Comparison of ENCODE assay signal across 1 cellular context in the genomic region with DNA sequence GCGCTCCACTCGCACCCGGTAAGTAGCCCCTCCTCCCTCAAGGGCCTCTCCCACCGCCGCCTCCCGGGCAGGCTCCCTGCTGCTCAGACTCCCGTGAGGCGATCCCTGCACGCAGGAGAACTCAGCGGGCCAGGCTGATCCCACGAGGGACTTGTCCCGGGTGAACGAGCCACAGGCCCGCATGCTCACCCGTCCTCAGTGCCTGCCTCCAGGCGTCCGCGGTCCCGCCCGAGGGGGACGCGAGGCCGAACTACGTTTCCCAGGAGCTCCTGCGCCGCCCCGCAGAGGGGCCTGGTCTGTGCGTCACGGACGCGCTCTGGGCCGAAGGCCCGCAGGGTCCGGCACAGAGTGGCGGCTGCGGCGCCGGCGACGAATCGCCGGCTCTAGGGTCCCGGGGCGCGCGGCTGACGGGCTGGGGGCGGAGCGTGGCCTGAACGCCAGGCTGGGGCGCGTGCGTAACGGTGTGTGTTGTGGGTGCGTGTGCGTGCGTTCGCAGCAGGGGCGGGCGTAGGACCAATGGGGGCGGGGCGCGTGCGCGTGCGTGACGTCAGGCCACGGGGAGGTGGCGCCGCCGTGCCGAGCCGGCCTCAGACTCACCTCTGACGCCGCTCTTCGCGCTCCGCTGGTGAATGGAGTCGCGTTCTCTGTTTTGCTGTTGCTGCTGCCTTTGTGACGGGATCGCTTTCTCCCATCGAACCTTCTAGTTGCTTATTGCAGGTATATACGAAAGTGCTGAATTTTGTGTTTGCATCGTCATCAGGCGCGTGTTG.
TF ChIP-seq lines count a peak whose summit lies in the region.

ZNF10 (plus strand) TSS at position 590 of the 770 bp plus-strand sequence. CDS start 13,866 bp downstream, outside the sequence.
ZNF891 (minus strand) TSS at position 237 of the 770 bp plus-strand sequence. CDS start 8,356 bp downstream, outside the sequence.

TF ChIP-seq in K562, 482 proteins besides CTCF, POLR2A, EP300 and RAD21 (continued from another document and continues in another):
- TF ChIP-seq BRD4 (IDR thresholded peaks at IDR 0.05) (no peak), HSF4 (CRISPR knock-in tag; IDR thresholded peaks at IDR 0.05; ENCODE audit: borderline replicate concordance) (no peak), SRF (CRISPR knock-in tag; IDR thresholded peaks at IDR 0.05) (peak in 1 of 2 experiments; percentile 35; a peak in 1 of 4 replicates), MYC (IDR thresholded peaks at IDR 0.05; ENCODE audit: low read depth, low read length) (peak; percentile 54), MYC (CRISPR knock-in tag; IDR thresholded peaks at IDR 0.05; ENCODE audit: borderline replicate concordance, low read depth) (no peak), ZNF3 (CRISPR knock-in tag; IDR thresholded peaks at IDR 0.05) (no peak), PCBP1 (IDR thresholded peaks at IDR 0.05; ENCODE audit: low read depth, low read length, poor library complexity, severe bottlenecking) (no peak), FOS (IDR thresholded peaks at IDR 0.05; ENCODE audit: extremely low read depth, insufficient read length) (no peak), EHMT2 (IDR thresholded peaks at IDR 0.05) (no peak), MXI1 (IDR thresholded peaks at IDR 0.05; ENCODE audit: low read depth, low read length) (no peak), CAMTA2 (CRISPR knock-in tag; conservative IDR thresholded peaks at IDR 0.05) (no peak), MBD2 (IDR thresholded peaks at IDR 0.05; ENCODE audit: borderline replicate concordance, low read depth) (no peak), DNMT1 (IDR thresholded peaks at IDR 0.05) (no peak), POLR2AphosphoS2 (IDR thresholded peaks at IDR 0.05; ENCODE audit: low read length) (no peak), ARID2 (IDR thresholded peaks at IDR 0.05) (no peak), ZFX (CRISPR knock-in tag; IDR thresholded peaks at IDR 0.05) (peak; percentile 97), ZBTB33 (CRISPR knock-in tag; IDR thresholded peaks at IDR 0.05) (peak; percentile 65), HLTF (IDR thresholded peaks at IDR 0.05) (peak; percentile 18; the same call in 1 of the 2 replicates), ARHGAP35 (IDR thresholded peaks at IDR 0.05; ENCODE audit: partially characterized antibody) (no peak), PTTG1 (tag; IDR thresholded peaks at IDR 0.05; ENCODE audit: low read depth) (no peak), TBP (optimal IDR thresholded peaks at IDR 0.05; ENCODE audit: low read depth, low read length) (peak; percentile 92), CHD1 (IDR thresholded peaks at IDR 0.05; ENCODE audit: low read length) (no peak), KAT2B (IDR thresholded peaks at IDR 0.05; ENCODE audit: low read depth, low read length) (no peak), NCOA2 (IDR thresholded peaks at IDR 0.05; ENCODE audit: partially characterized antibody in 2 of 2) (no peak), ATF7 (IDR thresholded peaks at IDR 0.05) (peak; percentile 94), HOXB6 (CRISPR knock-in tag; IDR thresholded peaks at IDR 0.05; ENCODE audit: borderline replicate concordance) (no peak), SMARCB1 (IDR thresholded peaks at IDR 0.05; ENCODE audit: insufficient read length, low read depth) (no peak), ZNF408 (CRISPR knock-in tag; IDR thresholded peaks at IDR 0.05; ENCODE audit: low read depth) (no peak), GABPB2 (CRISPR knock-in tag; conservative IDR thresholded peaks at IDR 0.05) (no peak), BRD9 (IDR thresholded peaks at IDR 0.05; ENCODE audit: low read depth, partially characterized antibody) (no peak), RHOXF2B (CRISPR knock-in tag; conservative IDR thresholded peaks at IDR 0.05) (no peak), KDM1A (IDR thresholded peaks at IDR 0.05) (no peak), NCOA1 (IDR thresholded peaks at IDR 0.05; ENCODE audit: low read depth) (peak; percentile 83), ZNF124 (CRISPR knock-in tag; IDR thresholded peaks at IDR 0.05) (no peak), ZNF212 (CRISPR knock-in tag; IDR thresholded peaks at IDR 0.05) (no peak), HMG20B (CRISPR knock-in tag; IDR thresholded peaks at IDR 0.05) (no peak), ZNF584 (CRISPR knock-in tag; IDR thresholded peaks at IDR 0.05; ENCODE audit: low read depth) (no peak)
- TF ChIP-seq, protein P1, sequence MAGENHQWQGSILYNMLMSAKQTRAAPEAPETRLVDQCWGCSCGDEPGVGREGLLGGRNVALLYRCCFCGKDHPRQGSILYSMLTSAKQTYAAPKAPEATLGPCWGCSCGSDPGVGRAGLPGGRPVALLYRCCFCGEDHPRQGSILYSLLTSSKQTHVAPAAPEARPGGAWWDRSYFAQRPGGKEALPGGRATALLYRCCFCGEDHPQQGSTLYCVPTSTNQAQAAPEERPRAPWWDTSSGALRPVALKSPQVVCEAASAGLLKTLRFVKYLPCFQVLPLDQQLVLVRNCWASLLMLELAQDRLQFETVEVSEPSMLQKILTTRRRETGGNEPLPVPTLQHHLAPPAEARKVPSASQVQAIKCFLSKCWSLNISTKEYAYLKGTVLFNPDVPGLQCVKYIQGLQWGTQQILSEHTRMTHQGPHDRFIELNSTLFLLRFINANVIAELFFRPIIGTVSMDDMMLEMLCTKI (IDR thresholded peaks at IDR 0.05; ENCODE audit: partially characterized antibody), result no peak
- TF ChIP-seq, protein P2, sequence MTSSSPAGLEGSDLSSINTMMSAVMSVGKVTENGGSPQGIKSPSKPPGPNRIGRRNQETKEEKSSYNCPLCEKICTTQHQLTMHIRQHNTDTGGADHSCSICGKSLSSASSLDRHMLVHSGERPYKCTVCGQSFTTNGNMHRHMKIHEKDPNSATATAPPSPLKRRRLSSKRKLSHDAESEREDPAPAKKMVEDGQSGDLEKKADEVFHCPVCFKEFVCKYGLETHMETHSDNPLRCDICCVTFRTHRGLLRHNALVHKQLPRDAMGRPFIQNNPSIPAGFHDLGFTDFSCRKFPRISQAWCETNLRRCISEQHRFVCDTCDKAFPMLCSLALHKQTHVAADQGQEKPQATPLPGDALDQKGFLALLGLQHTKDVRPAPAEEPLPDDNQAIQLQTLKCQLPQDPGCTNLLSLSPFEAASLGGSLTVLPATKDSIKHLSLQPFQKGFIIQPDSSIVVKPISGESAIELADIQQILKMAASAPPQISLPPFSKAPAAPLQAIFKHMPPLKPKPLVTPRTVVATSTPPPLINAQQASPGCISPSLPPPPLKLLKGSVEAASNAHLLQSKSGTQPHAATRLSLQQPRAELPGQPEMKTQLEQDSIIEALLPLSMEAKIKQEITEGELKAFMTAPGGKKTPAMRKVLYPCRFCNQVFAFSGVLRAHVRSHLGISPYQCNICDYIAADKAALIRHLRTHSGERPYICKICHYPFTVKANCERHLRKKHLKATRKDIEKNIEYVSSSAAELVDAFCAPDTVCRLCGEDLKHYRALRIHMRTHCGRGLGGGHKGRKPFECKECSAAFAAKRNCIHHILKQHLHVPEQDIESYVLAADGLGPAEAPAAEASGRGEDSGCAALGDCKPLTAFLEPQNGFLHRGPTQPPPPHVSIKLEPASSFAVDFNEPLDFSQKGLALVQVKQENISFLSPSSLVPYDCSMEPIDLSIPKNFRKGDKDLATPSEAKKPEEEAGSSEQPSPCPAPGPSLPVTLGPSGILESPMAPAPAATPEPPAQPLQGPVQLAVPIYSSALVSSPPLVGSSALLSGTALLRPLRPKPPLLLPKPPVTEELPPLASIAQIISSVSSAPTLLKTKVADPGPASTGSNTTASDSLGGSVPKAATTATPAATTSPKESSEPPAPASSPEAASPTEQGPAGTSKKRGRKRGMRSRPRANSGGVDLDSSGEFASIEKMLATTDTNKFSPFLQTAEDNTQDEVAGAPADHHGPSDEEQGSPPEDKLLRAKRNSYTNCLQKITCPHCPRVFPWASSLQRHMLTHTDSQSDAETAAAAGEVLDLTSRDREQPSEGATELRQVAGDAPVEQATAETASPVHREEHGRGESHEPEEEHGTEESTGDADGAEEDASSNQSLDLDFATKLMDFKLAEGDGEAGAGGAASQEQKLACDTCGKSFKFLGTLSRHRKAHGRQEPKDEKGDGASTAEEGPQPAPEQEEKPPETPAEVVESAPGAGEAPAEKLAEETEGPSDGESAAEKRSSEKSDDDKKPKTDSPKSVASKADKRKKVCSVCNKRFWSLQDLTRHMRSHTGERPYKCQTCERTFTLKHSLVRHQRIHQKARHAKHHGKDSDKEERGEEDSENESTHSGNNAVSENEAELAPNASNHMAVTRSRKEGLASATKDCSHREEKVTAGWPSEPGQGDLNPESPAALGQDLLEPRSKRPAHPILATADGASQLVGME (CRISPR knock-in tag; IDR thresholded peaks at IDR 0.05), result peak; percentile 81; the same call in 1 of the 2 replicates
- TF ChIP-seq, protein P3, sequence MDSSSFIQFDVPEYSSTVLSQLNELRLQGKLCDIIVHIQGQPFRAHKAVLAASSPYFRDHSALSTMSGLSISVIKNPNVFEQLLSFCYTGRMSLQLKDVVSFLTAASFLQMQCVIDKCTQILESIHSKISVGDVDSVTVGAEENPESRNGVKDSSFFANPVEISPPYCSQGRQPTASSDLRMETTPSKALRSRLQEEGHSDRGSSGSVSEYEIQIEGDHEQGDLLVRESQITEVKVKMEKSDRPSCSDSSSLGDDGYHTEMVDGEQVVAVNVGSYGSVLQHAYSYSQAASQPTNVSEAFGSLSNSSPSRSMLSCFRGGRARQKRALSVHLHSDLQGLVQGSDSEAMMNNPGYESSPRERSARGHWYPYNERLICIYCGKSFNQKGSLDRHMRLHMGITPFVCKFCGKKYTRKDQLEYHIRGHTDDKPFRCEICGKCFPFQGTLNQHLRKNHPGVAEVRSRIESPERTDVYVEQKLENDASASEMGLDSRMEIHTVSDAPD (CRISPR knock-in tag; IDR thresholded peaks at IDR 0.05), result no peak
- TF ChIP-seq, protein P4, sequence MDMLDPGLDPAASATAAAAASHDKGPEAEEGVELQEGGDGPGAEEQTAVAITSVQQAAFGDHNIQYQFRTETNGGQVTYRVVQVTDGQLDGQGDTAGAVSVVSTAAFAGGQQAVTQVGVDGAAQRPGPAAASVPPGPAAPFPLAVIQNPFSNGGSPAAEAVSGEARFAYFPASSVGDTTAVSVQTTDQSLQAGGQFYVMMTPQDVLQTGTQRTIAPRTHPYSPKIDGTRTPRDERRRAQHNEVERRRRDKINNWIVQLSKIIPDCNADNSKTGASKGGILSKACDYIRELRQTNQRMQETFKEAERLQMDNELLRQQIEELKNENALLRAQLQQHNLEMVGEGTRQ (CRISPR knock-in tag; IDR thresholded peaks at IDR 0.05), result peak; percentile 48; the same call in 1 of the 2 replicates
- TF ChIP-seq, protein P5, sequence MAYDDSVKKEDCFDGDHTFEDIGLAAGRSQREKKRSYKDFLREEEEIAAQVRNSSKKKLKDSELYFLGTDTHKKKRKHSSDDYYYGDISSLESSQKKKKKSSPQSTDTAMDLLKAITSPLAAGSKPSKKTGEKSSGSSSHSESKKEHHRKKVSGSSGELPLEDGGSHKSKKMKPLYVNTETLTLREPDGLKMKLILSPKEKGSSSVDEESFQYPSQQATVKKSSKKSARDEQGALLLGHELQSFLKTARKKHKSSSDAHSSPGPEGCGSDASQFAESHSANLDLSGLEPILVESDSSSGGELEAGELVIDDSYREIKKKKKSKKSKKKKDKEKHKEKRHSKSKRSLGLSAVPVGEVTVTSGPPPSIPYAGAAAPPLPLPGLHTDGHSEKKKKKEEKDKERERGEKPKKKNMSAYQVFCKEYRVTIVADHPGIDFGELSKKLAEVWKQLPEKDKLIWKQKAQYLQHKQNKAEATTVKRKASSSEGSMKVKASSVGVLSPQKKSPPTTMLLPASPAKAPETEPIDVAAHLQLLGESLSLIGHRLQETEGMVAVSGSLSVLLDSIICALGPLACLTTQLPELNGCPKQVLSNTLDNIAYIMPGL (CRISPR knock-in tag; IDR thresholded peaks at IDR 0.05), result no peak
- TF ChIP-seq, protein P6, sequence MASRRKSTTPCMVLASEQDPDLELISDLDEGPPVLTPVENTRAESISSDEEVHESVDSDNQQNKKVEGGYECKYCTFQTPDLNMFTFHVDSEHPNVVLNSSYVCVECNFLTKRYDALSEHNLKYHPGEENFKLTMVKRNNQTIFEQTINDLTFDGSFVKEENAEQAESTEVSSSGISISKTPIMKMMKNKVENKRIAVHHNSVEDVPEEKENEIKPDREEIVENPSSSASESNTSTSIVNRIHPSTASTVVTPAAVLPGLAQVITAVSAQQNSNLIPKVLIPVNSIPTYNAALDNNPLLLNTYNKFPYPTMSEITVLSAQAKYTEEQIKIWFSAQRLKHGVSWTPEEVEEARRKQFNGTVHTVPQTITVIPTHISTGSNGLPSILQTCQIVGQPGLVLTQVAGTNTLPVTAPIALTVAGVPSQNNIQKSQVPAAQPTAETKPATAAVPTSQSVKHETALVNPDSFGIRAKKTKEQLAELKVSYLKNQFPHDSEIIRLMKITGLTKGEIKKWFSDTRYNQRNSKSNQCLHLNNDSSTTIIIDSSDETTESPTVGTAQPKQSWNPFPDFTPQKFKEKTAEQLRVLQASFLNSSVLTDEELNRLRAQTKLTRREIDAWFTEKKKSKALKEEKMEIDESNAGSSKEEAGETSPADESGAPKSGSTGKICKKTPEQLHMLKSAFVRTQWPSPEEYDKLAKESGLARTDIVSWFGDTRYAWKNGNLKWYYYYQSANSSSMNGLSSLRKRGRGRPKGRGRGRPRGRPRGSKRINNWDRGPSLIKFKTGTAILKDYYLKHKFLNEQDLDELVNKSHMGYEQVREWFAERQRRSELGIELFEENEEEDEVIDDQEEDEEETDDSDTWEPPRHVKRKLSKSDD (conservative IDR thresholded peaks at IDR 0.05; ENCODE audit: low read length), result no peak
